ENCODE assay signal across 8 cellular contexts in the genomic region with DNA sequence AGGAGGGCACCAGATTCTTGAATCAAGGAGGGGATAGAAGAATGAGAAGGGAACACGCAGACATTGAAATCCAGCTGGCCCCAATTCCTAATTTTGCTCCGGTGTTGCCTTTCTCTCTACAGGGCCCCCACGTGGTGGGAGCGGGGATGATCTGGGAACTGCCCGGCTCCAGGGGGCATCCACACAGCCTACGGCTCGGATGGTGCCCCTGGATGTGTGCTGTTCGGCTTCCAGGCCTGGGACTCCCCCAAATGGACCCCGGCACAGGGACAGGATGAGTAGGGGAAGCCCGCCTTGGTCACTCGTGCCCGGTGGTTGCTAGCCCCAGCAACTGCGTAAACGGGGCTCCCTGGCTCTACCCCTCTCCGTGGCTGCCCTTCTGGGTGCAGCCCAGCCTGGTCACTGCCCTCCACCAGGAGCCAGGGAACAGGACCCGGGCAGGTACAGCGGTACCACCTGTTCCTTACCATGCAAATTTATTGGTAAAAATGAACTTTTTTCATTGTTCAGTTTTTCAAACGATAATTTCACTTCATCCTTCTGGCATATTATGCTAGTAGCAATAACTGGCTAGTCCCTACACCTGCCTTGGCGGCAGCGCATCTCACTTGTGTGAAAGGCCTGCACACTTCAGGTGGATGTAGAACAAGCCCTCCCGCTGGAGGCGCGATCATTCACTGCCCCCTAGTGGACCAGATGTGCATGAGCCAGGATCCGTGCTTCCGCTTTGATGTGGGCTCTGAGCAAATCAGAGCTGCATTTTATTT.
DNase-seq lines count a peak whose midpoint lies in the region; ATAC-seq and TF ChIP-seq lines count a peak whose summit lies in the region.

No MANE protein-coding gene starts in this region.

- intact Hi-C loops in lower lobe of right lung (cut with DNase I) = no loop called here

- H3K9me3 ChIP-seq in lower lobe of right lung = no peaks in the 10 kb centered on the region

- peaks cover 5% of the 10 kb centered on the region for H3K27me3 ChIP-seq in lower lobe of right lung (ENCODE audit: low read depth)

- no peak overlapping the region for H3K4me3 ChIP-seq in lower lobe of right lung

- no peak overlapping the region for H3K27ac ChIP-seq in lower lobe of right lung

- DNase-seq in C1 segment of cervical spinal cord (lab: John Stamatoyannopoulos, UW) (peak in 11 of 14 donors; percentile 29 to 58 (median 43)), NCI-H748 (lab: John Stamatoyannopoulos, UW; ENCODE audit: unreplicated experiment) (peak; percentile 94), dedifferentiated amniotic fluid mesenchymal stem cell (ENCODE audit: extremely low spot score) (peak; percentile 76), lower lobe of right lung (peak; percentile 87)
- DNase-seq in activated CD4-positive, alpha-beta T cell treated with anti-CD3 and anti-CD28 coated beads, Interleukin-2, amount 50 U/mL, for 24 hours (ENCODE audit: low read depth in 1 of 2, low spot score in 1 of 2) = peak; percentile 63 to 81
- DNase-seq in stimulated activated CD8-positive, alpha-beta memory T cell treated with anti-CD3 and anti-CD28 coated beads, Interleukin-12 subunit alpha, Interleukin-12 subunit beta, amount 100 ng/mL, for 24 hours (ENCODE audit: extremely low read depth) = peak; percentile 54

- peaks cover 39% of the 10 kb centered on the region for H3K4me1 ChIP-seq in lower lobe of right lung

- peak; percentile 81 for ATAC-seq in GM19328 (IDR thresholded peaks at IDR 0.05; ENCODE audit: unreplicated experiment)
- ATAC-seq in HG03439 (IDR thresholded peaks at IDR 0.05; ENCODE audit: unreplicated experiment) = peak; percentile 87
- peak; percentile 89 to 93 for ATAC-seq in lower lobe of right lung

- H3K36me3 ChIP-seq in lower lobe of right lung = no peaks in the 10 kb centered on the region

- peak; percentile 96 for TF ChIP-seq CTCF in lower lobe of right lung (IDR thresholded peaks at IDR 0.05)

Comparison
In these comparisons a context has a peak if more than half of its experiments do, and no peak if none do; other contexts are left out.
1. DNase-seq: peak in every context shown above with its lines; median percentile 94 in NCI-H748; 87 in lower lobe of right lung; 76 in dedifferentiated amniotic fluid mesenchymal stem cell; 72 in activated CD4-positive, alpha-beta T cell treated with anti-CD3 and anti-CD28 coated beads, Interleukin-2, amount 50 U/mL, for 24 hours; 54 in stimulated activated CD8-positive, alpha-beta memory T cell treated with anti-CD3 and anti-CD28 coated beads, Interleukin-12 subunit alpha, Interleukin-12 subunit beta, amount 100 ng/mL, for 24 hours; 43 in C1 segment of cervical spinal cord.